ENCODE assay signal across 1 cellular context in genomic region chr14:24147761-24148428, GRCh38.
TF ChIP-seq lines count a peak whose summit lies in the region.

No MANE protein-coding gene starts in this region.

TF ChIP-seq in GM12878, 131 proteins besides CTCF, POLR2A, EP300 and RAD21:
- TF ChIP-seq LARP7 (IDR thresholded peaks at IDR 0.05) (0 out of 2 replicates have a peak, but pooled peaks have one; percentile 16), MXI1 (IDR thresholded peaks at IDR 0.05; ENCODE audit: low read depth, low read length) (peak; percentile 5; the same call in 1 of the 2 replicates), SMARCA5 (IDR thresholded peaks at IDR 0.05) (0 out of 2 replicates have a peak, but pooled peaks have one; percentile 10), JUND (IDR thresholded peaks at IDR 0.05; ENCODE audit: low read depth, low read length) (no peak), PKNOX1 (IDR thresholded peaks at IDR 0.05) (no peak), ZNF687 (IDR thresholded peaks at IDR 0.05) (0 out of 2 replicates have a peak, but pooled peaks have one; percentile 10), BACH1 (IDR thresholded peaks at IDR 0.05; ENCODE audit: borderline replicate concordance) (0 out of 2 replicates have a peak, but pooled peaks have one; percentile 4), RFX5 (IDR thresholded peaks at IDR 0.05; ENCODE audit: low read depth, low read length) (no peak)
